Comparison of ENCODE assay signal across 14 cellular contexts in the genomic region with DNA sequence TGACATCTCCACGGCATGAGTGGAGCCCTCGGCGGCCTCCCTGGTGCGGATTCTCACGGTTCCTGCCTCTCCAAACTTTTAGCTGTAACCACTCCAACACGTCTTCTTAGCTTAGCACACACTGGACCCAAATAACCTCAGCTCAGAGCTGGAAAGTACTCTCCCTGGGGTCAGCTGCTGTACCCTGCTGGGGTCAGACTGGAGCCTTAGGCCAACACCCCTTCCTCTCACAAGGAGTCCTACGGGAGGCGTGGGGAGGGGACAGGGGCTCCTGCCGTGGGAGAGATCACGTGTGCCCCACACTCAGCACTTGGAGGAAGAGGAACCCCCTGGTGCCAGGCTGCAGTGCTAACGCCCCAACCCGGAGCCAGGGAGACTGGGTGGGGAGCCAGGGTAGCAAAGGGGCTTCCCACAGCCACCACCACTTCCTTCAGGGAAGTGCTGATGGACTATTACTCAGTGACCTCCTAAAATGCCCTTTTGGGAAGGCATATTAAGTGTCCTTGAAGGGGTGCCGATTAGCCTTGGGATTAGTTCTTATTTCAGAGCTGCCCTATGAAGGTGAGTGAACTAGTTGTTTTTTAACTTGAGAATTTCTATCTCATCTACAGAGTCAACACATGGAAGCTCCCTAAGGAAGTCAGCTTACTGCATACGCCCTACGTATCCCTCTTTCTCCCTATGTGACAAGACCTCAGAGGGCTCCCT.
DNase-seq lines count a peak whose midpoint lies in the region; ATAC-seq and TF ChIP-seq lines count a peak whose summit lies in the region.
"Had no signal": no experiment of that assay in that cellular context is flagged by ENCODE, and none has a peak within 500 bp of the region (broad histone marks: within the 10 kb centered on the region; RNA-seq: fewer than 3 reads in every experiment).

No MANE protein-coding gene starts in this region.

- peaks cover 19% of the 10 kb centered on the region for H4K20me1 ChIP-seq in smooth muscle cell (ENCODE audit: low read depth)

- no peak overlapping the region for H3K4me3 ChIP-seq in HEK293 (ENCODE audit: low read depth, low read length)
- H3K4me3 ChIP-seq in duodenal mucosa (ENCODE audit: low read depth in 1 of 2, low read length in 2 of 2) = no peak overlapping the region
- no peak overlapping the region for H3K4me3 ChIP-seq in lung
- no peak overlapping the region for H3K4me3 ChIP-seq in smooth muscle cell

- no peak for ATAC-seq in lung (ENCODE audit: insufficient read depth, low FRiP score)
- ATAC-seq in HG03342 (IDR thresholded peaks at IDR 0.05; ENCODE audit: unreplicated experiment) = no peak
- ATAC-seq in HG02981 (IDR thresholded peaks at IDR 0.05; ENCODE audit: unreplicated experiment) = no peak
- ATAC-seq: effector memory CD8-positive, alpha-beta T cell; naive thymus-derived CD4-positive, alpha-beta T cell had no signal

- CTCF ChIA-PET in HEK293 (lab: Yijun Ruan, JAX) = interaction anchor here (0.6 to 1.2 kb wide), 8 partner anchors 13 to 101 kb away, joined by 3 to 7 read pairs (median 3); no protein-coding TSS in a partner anchor

- H3K27me3 ChIP-seq in duodenal mucosa (ENCODE audit: control insufficient read depth in 1 of 2, insufficient read depth in 2 of 2, low read length in 2 of 2) (no peaks in the 10 kb centered on the region), lung (ENCODE audit: control insufficient read depth, insufficient read depth) (no peaks in the 10 kb centered on the region), smooth muscle cell (ENCODE audit: low read depth) (no peaks in the 10 kb centered on the region)

- WGBS in lung, 2 donors = 43 to 45% methylated on average over 15 of the region's 15 CpGs
- 96% methylated on average over 15 of the region's 15 CpGs for WGBS in smooth muscle cell (ENCODE audit: low lambda C conversion rate)

- H3K79me2 ChIP-seq in smooth muscle cell (ENCODE audit: low read depth) = no peaks in the 10 kb centered on the region

- H3F3A ChIP-seq in smooth muscle cell (ENCODE audit: low read depth) = peaks cover 27% of the 10 kb centered on the region

- POLR2A ChIA-PET in HEK293 (lab: Yijun Ruan, JAX) = no interaction called here

- H3K9me3 ChIP-seq in HEK293 (ENCODE audit: control insufficient read depth, insufficient read depth, low read depth, low read length) (no peaks in the 10 kb centered on the region), duodenal mucosa (ENCODE audit: control insufficient read depth in 1 of 2, low read length in 2 of 2) (no peaks in the 10 kb centered on the region), lung (ENCODE audit: control insufficient read depth in 2 of 2, insufficient read depth in 1 of 2, low read length in 1 of 2) (peaks cover 0 to 3% of the 10 kb centered on the region in 2 donors), smooth muscle cell (replicated peaks; ENCODE audit: low read depth) (no peaks in the 10 kb centered on the region)

- peak overlapping the region; percentile 9 to 27 for H3K9ac ChIP-seq in duodenal mucosa (ENCODE audit: low read depth in 1 of 2, low read length in 2 of 2)
- no peak overlapping the region for H3K9ac ChIP-seq in smooth muscle cell (ENCODE audit: low read depth)

- H3K27ac ChIP-seq in HEK293 (ENCODE audit: extremely low read depth, low read depth, low read length) (peak overlapping the region; percentile 47), duodenal mucosa (ENCODE audit: low read depth, low read length) (peak overlapping the region; percentile 57), lung (ENCODE audit: low read depth in 1 of 2, low read length in 1 of 2) (peak overlapping the region; percentile 38 to 81), smooth muscle cell (ENCODE audit: low read depth) (no peak overlapping the region)

- H3K4me2 ChIP-seq in smooth muscle cell = peak overlapping the region; percentile 34

- H3K36me3 ChIP-seq in HEK293 (ENCODE audit: control insufficient read depth in 2 of 2, insufficient read depth in 1 of 2, low read length in 2 of 2) (peaks cover 11 to 48% of the 10 kb centered on the region in 2 experiments; a peak in 2 of 3 replicates), duodenal mucosa (ENCODE audit: control insufficient read depth in 1 of 2, insufficient read depth in 2 of 2, low read length in 2 of 2) (peaks cover 2 to 49% of the 10 kb centered on the region in 2 donors), lung (ENCODE audit: control insufficient read depth in 2 of 2, insufficient read depth in 2 of 2, low read length in 2 of 2) (peaks cover 0 to 1% of the 10 kb centered on the region in 2 donors), smooth muscle cell (ENCODE audit: low read depth) (no peaks in the 10 kb centered on the region)

- DNase-seq in lung (ENCODE audit: low spot score) (no peak), smooth muscle cell (lab: John Stamatoyannopoulos, UW; ENCODE audit: unreplicated experiment) (no peak), MV-4-11 (lab: John Stamatoyannopoulos, UW) (no peak), T-helper 1 cell (no peak)
- DNase-seq: activated CD4-positive, alpha-beta memory T cell treated with anti-CD3 and anti-CD28 coated beads, Interleukin-2, amount 10 ng/mL, durations not matched to agents 7 days and 5 days; activated naive CD4-positive, alpha-beta T cell treated with anti-CD3 and anti-CD28 coated beads for 36 hours; effector memory CD8-positive, alpha-beta T cell; naive thymus-derived CD4-positive, alpha-beta T cell; NCI-H1048; stimulated activated CD4-positive, alpha-beta T cell treated with anti-CD3 and anti-CD28 coated beads, Interleukin-2, amount 100 ng/mL, for 48 hours had no signal

- TF ChIP-seq CTCF in HEK293 (tag by site-specific recombination; IDR thresholded peaks at IDR 0.05) (no peak), lung (IDR thresholded peaks at IDR 0.05; ENCODE audit: control extremely low read depth, extremely low read depth) (no peak), smooth muscle cell (IDR thresholded peaks at IDR 0.05; ENCODE audit: borderline replicate concordance, insufficient read depth, poor library complexity, severe bottlenecking) (no peak)

- H2AFZ ChIP-seq in smooth muscle cell (ENCODE audit: low read depth) = no peak overlapping the region

- H3K4me1 ChIP-seq in HEK293 (ENCODE audit: control insufficient read depth, insufficient read depth, low read length) (peaks cover 47% of the 10 kb centered on the region), duodenal mucosa (ENCODE audit: control insufficient read depth in 1 of 2, insufficient read depth in 2 of 2, low read length in 2 of 2) (peaks cover 56% of the 10 kb centered on the region in 2 donors), lung (ENCODE audit: control insufficient read depth in 2 of 2, insufficient read depth in 2 of 2, low read length in 2 of 2) (peaks cover 48 to 52% of the 10 kb centered on the region in 2 donors), smooth muscle cell (ENCODE audit: low read depth) (peaks cover 16% of the 10 kb centered on the region)

TF ChIP-seq in HEK293, 187 proteins besides CTCF, POLR2A, EP300 and RAD21:
- TF ChIP-seq, protein P1, sequence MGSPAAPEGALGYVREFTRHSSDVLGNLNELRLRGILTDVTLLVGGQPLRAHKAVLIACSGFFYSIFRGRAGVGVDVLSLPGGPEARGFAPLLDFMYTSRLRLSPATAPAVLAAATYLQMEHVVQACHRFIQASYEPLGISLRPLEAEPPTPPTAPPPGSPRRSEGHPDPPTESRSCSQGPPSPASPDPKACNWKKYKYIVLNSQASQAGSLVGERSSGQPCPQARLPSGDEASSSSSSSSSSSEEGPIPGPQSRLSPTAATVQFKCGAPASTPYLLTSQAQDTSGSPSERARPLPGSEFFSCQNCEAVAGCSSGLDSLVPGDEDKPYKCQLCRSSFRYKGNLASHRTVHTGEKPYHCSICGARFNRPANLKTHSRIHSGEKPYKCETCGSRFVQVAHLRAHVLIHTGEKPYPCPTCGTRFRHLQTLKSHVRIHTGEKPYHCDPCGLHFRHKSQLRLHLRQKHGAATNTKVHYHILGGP (tag by site-specific recombination; IDR thresholded peaks at IDR 0.05) = no peak
- TF ChIP-seq, protein P2, sequence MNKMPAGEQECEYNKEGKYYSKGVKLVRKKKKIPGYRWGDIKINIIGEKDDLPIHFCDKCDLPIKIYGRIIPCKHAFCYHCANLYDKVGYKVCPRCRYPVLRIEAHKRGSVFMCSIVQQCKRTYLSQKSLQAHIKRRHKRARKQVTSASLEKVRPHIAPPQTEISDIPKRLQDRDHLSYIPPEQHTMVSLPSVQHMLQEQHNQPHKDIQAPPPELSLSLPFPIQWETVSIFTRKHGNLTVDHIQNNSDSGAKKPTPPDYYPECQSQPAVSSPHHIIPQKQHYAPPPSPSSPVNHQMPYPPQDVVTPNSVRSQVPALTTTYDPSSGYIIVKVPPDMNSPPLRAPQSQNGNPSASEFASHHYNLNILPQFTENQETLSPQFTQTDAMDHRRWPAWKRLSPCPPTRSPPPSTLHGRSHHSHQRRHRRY (tag by site-specific recombination; IDR thresholded peaks at IDR 0.05) = no peak
- no peak for TF ChIP-seq BCL11A (tag by site-specific recombination; IDR thresholded peaks at IDR 0.05; ENCODE audit: low read depth)
- TF ChIP-seq ZIC2 (tag by site-specific recombination; IDR thresholded peaks at IDR 0.05) = peak; percentile 57
- no peak for TF ChIP-seq ZNF423 (tag by site-specific recombination; IDR thresholded peaks at IDR 0.05)
- no peak for TF ChIP-seq SP3 (tag by site-specific recombination; IDR thresholded peaks at IDR 0.05)
